In genomic region chr9:131704195-131704983, GRCh38 we compare ENCODE assay signal across 10 cellular contexts. TPM values are rescaled to one million over a fixed set of nuclear protein-coding genes. Genes with fewer than 3 reads are reported as not detected.
DNase-seq lines count a peak whose midpoint lies in the region; ATAC-seq and TF ChIP-seq lines count a peak whose summit lies in the region.
"Had no signal": no experiment of that assay in that cellular context is flagged by ENCODE, and none has a peak within 500 bp of the region (broad histone marks: within the 10 kb centered on the region; RNA-seq: fewer than 3 reads in every experiment).

No MANE protein-coding gene starts in this region.

- H3K36me3 ChIP-seq in right atrium auricular region (no peaks in the 10 kb centered on the region), aorta (ENCODE audit: control insufficient read depth in 1 of 2, insufficient read depth in 2 of 2, low read length in 1 of 2) (no peaks in the 10 kb centered on the region)

- no peaks in the 10 kb centered on the region for H3K9me3 ChIP-seq in right atrium auricular region
- no peaks in the 10 kb centered on the region for H3K9me3 ChIP-seq in right cardiac atrium (ENCODE audit: control insufficient read depth, low read length)
- H3K9me3 ChIP-seq in aorta (ENCODE audit: control insufficient read depth, low read length): no peaks in the 10 kb centered on the region

- ATAC-seq in right cardiac atrium (no peak), left lobe of liver (peak; percentile 51), aorta (ENCODE audit: low FRiP score) (no peak), HG03045 (IDR thresholded peaks at IDR 0.05; ENCODE audit: unreplicated experiment) (no peak), HG02610 (IDR thresholded peaks at IDR 0.05; ENCODE audit: unreplicated experiment) (no peak)

- H3K27ac ChIP-seq in right atrium auricular region (peak overlapping the region; percentile 9 to 80), right cardiac atrium (ENCODE audit: low read length) (no peak overlapping the region), RWPE1 (peak overlapping the region; percentile 78), aorta (ENCODE audit: low read depth in 1 of 2, low read length in 2 of 2) (no peak overlapping the region)

- POLR2A ChIA-PET in RWPE1 (lab: Yijun Ruan, JAX; ENCODE audit: low non-redundant PET): interaction anchor here (0.6 kb wide), 1 partner anchor 23 kb away, joined by 3 read pairs; no protein-coding TSS in a partner anchor

- H3K27me3 ChIP-seq in right atrium auricular region (no peaks in the 10 kb centered on the region), right cardiac atrium (ENCODE audit: control insufficient read depth, insufficient read depth) (no peaks in the 10 kb centered on the region), aorta (ENCODE audit: control insufficient read depth in 1 of 2, insufficient read depth in 2 of 2, low read length in 1 of 2) (no peaks in the 10 kb centered on the region)

- CTCF ChIA-PET in RWPE1 (lab: Yijun Ruan, JAX): interaction anchor here (0.5 to 1.4 kb wide), 7 partner anchors 14 to 681 kb away, joined by 3 to 5 read pairs (median 3); partner anchors contain the start of gene RAPGEF1

- DNase-seq in right atrium auricular region (ENCODE audit: low spot score): no peak
- no peak for DNase-seq in right cardiac atrium
- peak; percentile 57 for DNase-seq in RWPE1 (ENCODE audit: low spot score)
- DNase-seq in left lobe of liver (ENCODE audit: low spot score): peak; percentile 65
- no peak for DNase-seq in aorta
- no peak for DNase-seq in NCI-H187 treated with DMSO at 0.1 percent for 48 hours (lab: John Stamatoyannopoulos, UW)
- DNase-seq: activated naive CD4-positive, alpha-beta T cell treated with anti-CD3 and anti-CD28 coated beads, Interleukin-2, amount 50 U/mL, for 16 hours; MV-4-11 had no signal

- H3K4me1 ChIP-seq in right atrium auricular region (peaks cover 0 to 70% of the 10 kb centered on the region in 2 donors), right cardiac atrium (ENCODE audit: control insufficient read depth, insufficient read depth, low read length) (peaks cover 9% of the 10 kb centered on the region), aorta (ENCODE audit: control insufficient read depth in 1 of 2, insufficient read depth in 2 of 2, low read length in 2 of 2) (peaks cover 3 to 4% of the 10 kb centered on the region in 2 donors)

- H3K4me3 ChIP-seq in right atrium auricular region (no peak overlapping the region), right cardiac atrium (ENCODE audit: low read length) (no peak overlapping the region), aorta (ENCODE audit: low read length in 2 of 2) (no peak overlapping the region)

- WGBS in right cardiac atrium: 60% methylated on average over 4 of the region's 4 CpGs
- 58 to 63% methylated on average over 4 of the region's 4 CpGs for WGBS in aorta, 2 donors

- intact Hi-C loops in right cardiac atrium (cut with DNase I) (no loop called here), aorta (cut with DNase I) (no loop called here)

- no peak for TF ChIP-seq CTCF in right atrium auricular region (IDR thresholded peaks at IDR 0.05)
- TF ChIP-seq CTCF in RWPE1 (conservative IDR thresholded peaks at IDR 0.05; ENCODE audit: low read depth): no peak

RNA-seq across cellular contexts. Expression of gene RAPGEF1, which starts 35.5 kb away (rescaled TPM):
- 10 to 100 TPM; 59.5 to 65.1 TPM for total RNA-seq in right atrium auricular region
- total RNA-seq in right cardiac atrium: 100 to 1,000 TPM in 1 of 4 donors, 10 to 100 TPM in 3; 82.3 to 100 (median 93.0) TPM
- 58.5 TPM for polyA plus RNA-seq in right cardiac atrium
- 36.9 TPM for total RNA-seq in left lobe of liver
- 10 to 100 TPM; 85.9 to 93.2 TPM for total RNA-seq in aorta
- 10 to 100 TPM; 17.5 to 23.4 TPM for polyA plus RNA-seq in aorta

Comparison
In these comparisons a context has a peak if more than half of its experiments do, and no peak if none do; other contexts are left out.
1. H3K27ac ChIP-seq: peak in right atrium auricular region (2 of 2) and RWPE1 (single experiment); none in right cardiac atrium (single experiment) and aorta (0 of 2).
2. DNase-seq: peak in RWPE1 (single experiment) and left lobe of liver (single experiment); none in right atrium auricular region (single experiment), right cardiac atrium (0 of 3), aorta (0 of 2) and NCI-H187 treated with DMSO at 0.1 percent for 48 hours (single experiment).